11 cellular contexts compared by ENCODE assay signal in the genomic region with DNA sequence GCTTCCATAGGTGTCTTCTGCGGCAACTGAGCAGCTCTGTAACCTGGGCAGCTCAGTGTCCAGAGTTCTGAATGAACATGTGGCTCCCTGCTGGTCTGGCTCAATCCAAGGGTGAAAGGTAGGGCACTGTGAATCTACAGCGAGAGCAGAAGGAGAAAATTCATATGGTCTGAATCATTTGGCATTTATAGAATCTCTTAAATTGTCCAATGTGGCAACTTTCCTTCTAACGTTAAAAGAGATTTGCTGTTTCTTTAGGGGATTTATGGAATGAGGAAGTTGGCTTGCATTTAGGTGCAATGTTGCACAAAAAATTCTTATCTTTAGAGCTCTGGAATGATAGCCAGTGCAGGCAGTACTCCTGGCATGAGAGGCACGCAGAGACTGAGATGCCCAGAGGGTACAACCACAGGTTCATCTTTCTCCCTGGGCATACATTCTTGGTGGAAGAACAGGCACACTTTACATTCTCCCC. TPM values are rescaled to one million over a fixed set of nuclear protein-coding genes. Genes with fewer than 3 reads are reported as not detected.
A peak's percentile ranks its signal among the peaks of the same experiment; 100 is the strongest.
DNase-seq lines count a peak whose midpoint lies in the region; ATAC-seq, FAIRE-seq and TF ChIP-seq lines count a peak whose summit lies in the region.
"Had no signal": no experiment of that assay in that cellular context is flagged by ENCODE, and none has a peak within 500 bp of the region (broad histone marks: within the 10 kb centered on the region; RNA-seq: fewer than 3 reads in every experiment).

No MANE protein-coding gene starts in this region.

- H3K36me3 ChIP-seq in K562 (ENCODE audit: control insufficient read depth, insufficient read depth, low read length) (peaks cover 24% of the 10 kb centered on the region; the same call in 2 of the 3 replicates), BE2C (peaks cover 41% of the 10 kb centered on the region)

- in situ Hi-C loops in K562 (cut with MboI), result no loop called here

- H3K9me3 ChIP-seq in K562 (replicated peaks; ENCODE audit: control insufficient read depth, insufficient read depth, low read depth, low read length) (no peaks in the 10 kb centered on the region), BE2C (no peaks in the 10 kb centered on the region; the same call in 1 of the 2 replicates)

- H3K4me1 ChIP-seq in K562 (replicated peaks in 1 of 2; ENCODE audit: control insufficient read depth in 2 of 2, insufficient read depth in 2 of 2, low read length in 2 of 2) (peaks cover 3 to 11% of the 10 kb centered on the region in 2 experiments; a peak in 3 of 5 replicates), BE2C (peaks cover 16% of the 10 kb centered on the region)

- H3K4me3 Mint-ChIP-seq in activated T-cell treated with anti-CD3 and anti-CD28 coated beads, Interleukin-2, amount 50 U/mL, for 72 hours, result no peak overlapping the region

- H3K27me3 Mint-ChIP-seq in activated T-cell treated with anti-CD3 and anti-CD28 coated beads, Interleukin-2, amount 50 U/mL, for 72 hours (ENCODE audit: low read depth), result no peaks in the 10 kb centered on the region

- BruUV-seq in K562 (replicated peaks; lab: Mats Ljungman, UMichigan), result no TSS peak

- no peaks in the 10 kb centered on the region for H3K9me3 Mint-ChIP-seq in activated T-cell treated with anti-CD3 and anti-CD28 coated beads, Interleukin-2, amount 50 U/mL, for 72 hours

- H3K9me1 ChIP-seq in K562 (ENCODE audit: control insufficient read depth, insufficient read depth, low read length), result no peaks in the 10 kb centered on the region

- H3K27me3 ChIP-seq in K562 (ENCODE audit: control insufficient read depth in 2 of 2, insufficient read depth in 2 of 2, low read length in 2 of 2) (no peaks in the 10 kb centered on the region), BE2C (no peaks in the 10 kb centered on the region)

- no peak overlapping the region for H2AFZ ChIP-seq in K562 (ENCODE audit: low read depth, low read length)

- no peak overlapping the region for H3K27ac ChIP-seq in K562 (ENCODE audit: extremely low read depth, low read depth, low read length)

- FAIRE-seq in K562 (lab: Jason Lieb, UNC), result no peak

- no peak for TF ChIP-seq CTCF in AG09309 (IDR thresholded peaks at IDR 0.05; ENCODE audit: control insufficient read depth, insufficient read depth, low read depth, low read length, missing control alignments)
- TF ChIP-seq CTCF in K562 (IDR thresholded peaks at IDR 0.05 in 2 of 3, conservative IDR thresholded peaks at IDR 0.05 in 1 of 3; ENCODE audit: insufficient read depth in 2 of 3, low read depth in 1 of 3, low read length in 3 of 3), result no peak
- TF ChIP-seq CTCF in BE2C (IDR thresholded peaks at IDR 0.05; ENCODE audit: low read depth, low read length), result no peak

- H3K4me2 ChIP-seq in K562 (ENCODE audit: insufficient read depth, low read length), result no peak overlapping the region

- H3K27ac Mint-ChIP-seq in activated T-cell treated with anti-CD3 and anti-CD28 coated beads, Interleukin-2, amount 50 U/mL, for 72 hours, result no peak overlapping the region

- CTCF ChIA-PET in K562 (lab: Yijun Ruan, JAX; ENCODE audit: low intra/inter-chr PET ratio), result no interaction called here

- no peak for TF ChIP-seq POLR2A in K562 (conservative IDR thresholded peaks at IDR 0.05)

- TF ChIP-seq EP300 in K562 (IDR thresholded peaks at IDR 0.05; ENCODE audit: low read length), result no peak

- peaks cover 10% of the 10 kb centered on the region for H4K20me1 ChIP-seq in K562 (replicated peaks; ENCODE audit: control insufficient read depth, insufficient read depth, low read length)

- peaks cover 12% of the 10 kb centered on the region for H3K79me2 ChIP-seq in K562 (ENCODE audit: control insufficient read depth, insufficient read depth, low read length)

- H3K4me1 Mint-ChIP-seq in activated T-cell treated with anti-CD3 and anti-CD28 coated beads, Interleukin-2, amount 50 U/mL, for 72 hours (ENCODE audit: low read depth), result peaks cover 26% of the 10 kb centered on the region

- peaks cover 4 to 16% of the 10 kb centered on the region in 2 donors for H3K36me3 Mint-ChIP-seq in activated T-cell treated with anti-CD3 and anti-CD28 coated beads, Interleukin-2, amount 50 U/mL, for 72 hours (ENCODE audit: insufficient read depth in 2 of 2)

- TF ChIP-seq RAD21 in K562 (CRISPR knock-in tag; conservative IDR thresholded peaks at IDR 0.05 in 1 of 2, IDR thresholded peaks at IDR 0.05 in 1 of 2), result no peak

- WGBS in K562 (ENCODE audit: insufficient coverage, low coverage, missing lambda C conversion rate), result 48% methylated on average over 4 of the region's 4 CpGs

- ATAC-seq in K562 (no peak), left lobe of liver (peak; percentile 96), GM21423 (IDR thresholded peaks at IDR 0.05; ENCODE audit: unreplicated experiment) (no peak)
- no peak for ATAC-seq in activated T-cell treated with anti-CD3 and anti-CD28 coated beads, Interleukin-2, amount 50 U/mL, for 72 hours (replicated peaks in 1 of 2)

- POLR2A ChIA-PET in K562 (lab: Yijun Ruan, JAX), result interaction anchor here (0.6 kb wide), 1 partner anchor 206 kb away, joined by 3 read pairs; no protein-coding TSS in a partner anchor

- DNase-seq in AG09309 (ENCODE audit: low read depth), result peak; percentile 78
- peak; percentile 23 to 33 for DNase-seq in Kasumi-1 (lab: John Stamatoyannopoulos, UW)
- DNase-seq in K562 (ENCODE audit: extremely low read depth in 1 of 4, low spot score in 3 of 4), result no peak
- DNase-seq in left lobe of liver (ENCODE audit: low spot score), result peak; percentile 60
- no peak for DNase-seq in BE2C
- no peak for DNase-seq in activated T-cell treated with anti-CD3 and anti-CD28 coated beads, Interleukin-2, amount 50 U/mL, for 72 hours
- DNase-seq in inferior parietal cortex (ENCODE audit: extremely low spot score), result no peak
- DNase-seq: activated CD4-positive, CD25-positive, alpha-beta regulatory T cell; DND-41; NCI-H1105 had no signal

- H3K4me3 ChIP-seq in AG09309 (ENCODE audit: control insufficient read depth, low read depth, low read length) (no peak overlapping the region), K562 (no peak overlapping the region), BE2C (ENCODE audit: low read depth, low read length) (no peak overlapping the region)

- H3K9ac ChIP-seq in K562 (ENCODE audit: insufficient read depth in 1 of 2, low read depth in 2 of 2, low read length in 2 of 2), result no peak overlapping the region

- intact Hi-C loops in K562 (cut with micrococcal nuclease), result no loop called here

TF ChIP-seq in K562, 482 proteins besides CTCF, POLR2A, EP300 and RAD21:
- TF ChIP-seq, protein P1, sequence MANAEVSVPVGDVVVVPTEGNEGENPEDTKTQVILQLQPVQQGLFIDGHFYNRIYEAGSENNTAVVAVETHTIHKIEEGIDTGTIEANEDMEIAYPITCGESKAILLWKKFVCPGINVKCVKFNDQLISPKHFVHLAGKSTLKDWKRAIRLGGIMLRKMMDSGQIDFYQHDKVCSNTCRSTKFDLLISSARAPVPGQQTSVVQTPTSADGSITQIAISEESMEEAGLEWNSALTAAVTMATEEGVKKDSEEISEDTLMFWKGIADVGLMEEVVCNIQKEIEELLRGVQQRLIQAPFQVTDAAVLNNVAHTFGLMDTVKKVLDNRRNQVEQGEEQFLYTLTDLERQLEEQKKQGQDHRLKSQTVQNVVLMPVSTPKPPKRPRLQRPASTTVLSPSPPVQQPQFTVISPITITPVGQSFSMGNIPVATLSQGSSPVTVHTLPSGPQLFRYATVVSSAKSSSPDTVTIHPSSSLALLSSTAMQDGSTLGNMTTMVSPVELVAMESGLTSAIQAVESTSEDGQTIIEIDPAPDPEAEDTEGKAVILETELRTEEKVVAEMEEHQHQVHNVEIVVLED (CRISPR knock-in tag; IDR thresholded peaks at IDR 0.05), result no peak
- 0 out of 2 replicates have a peak, but pooled peaks have one; percentile 36 for TF ChIP-seq SPI1 (IDR thresholded peaks at IDR 0.05; ENCODE audit: borderline replicate concordance, low read depth, low read length)
TF ChIP-seq in K562: peak in this region for 1.

RNA-seq across cellular contexts. Expression of a gene that starts 17.0 kb away (rescaled TPM):
- total RNA-seq in K562 (2011; cell fraction: chromatin; rRNA removed; ENCODE audit: low replicate concordance), result 53.4 and 83.4 TPM in 2 replicates
- 26.8 and 40.0 TPM in 2 replicates for total RNA-seq in K562 (2011; cell fraction: nucleolus; rRNA removed)
- 36.8 and 43.4 TPM in 2 replicates for total RNA-seq in K562 (2011; cell fraction: nucleoplasm; rRNA removed)
- 16.6 and 21.7 TPM in 2 replicates for total RNA-seq in K562 (2014; rRNA removed)
- total RNA-seq in K562 (2014; rRNA removed; fragmentation: Illumina TruSeq; extraction: Trizol), result 32.2 and 35.3 TPM in 2 replicates
- total RNA-seq in K562 (2015; rRNA removed; fragmentation: Illumina TruSeq; extraction: Trizol), result 26.6 and 33.6 TPM in 2 replicates
- 66.7 and 72.9 TPM in 2 replicates for total RNA-seq in K562 (2021)
- 165 and 190 TPM in 2 replicates for polyA plus RNA-seq in K562 (2011; rRNA removed)
- polyA plus RNA-seq in K562 (2011; cell fraction: cytosol; rRNA removed), result 21.2 and 70.6 TPM in 2 replicates
- polyA plus RNA-seq in K562 (2011; cell fraction: nucleus; rRNA removed), result 27.9 and 39.6 TPM in 2 replicates
- polyA plus RNA-seq in K562 (2012), result 62.7 and 69.3 TPM in 2 replicates
- 88.2 and 109 TPM in 2 replicates for polyA plus RNA-seq in K562 (2014; fragmentation: Illumina TruSeq; extraction: Trizol)
- polyA plus RNA-seq in K562 (2014; fragmentation: Nextera tagmentation; extraction: Ambion mirVana), result 10 to 100 TPM; 11.5 to 16.4 TPM
- 38.9 and 60.4 TPM in 2 replicates for polyA plus RNA-seq in K562 (2014; rRNA removed)
- polyA minus RNA-seq in K562 (2011; rRNA and poly(A)+ RNA removed), result 209 and 220 TPM in 2 replicates
- 51.2 and 64.3 TPM in 2 replicates for polyA minus RNA-seq in K562 (2011; cell fraction: cytosol; rRNA and poly(A)+ RNA removed)
- 21.4 and 35.2 TPM in 2 replicates for polyA minus RNA-seq in K562 (2011; cell fraction: nucleus; rRNA and poly(A)+ RNA removed)
- 71.7 TPM for total RNA-seq in left lobe of liver
- polyA plus RNA-seq in BE2C (2012; ENCODE audit: insufficient read depth, insufficient read length, low read depth), result 126 TPM
- 10 to 100 TPM; 88.7 to 93.9 TPM for total RNA-seq in activated T-cell treated with anti-CD3 and anti-CD28 coated beads, Interleukin-2, amount 50 U/mL, for 72 hours

Comparison
In these comparisons a context has a peak if more than half of its experiments do, and no peak if none do; other contexts are left out.
1. DNase-seq: peak in AG09309 (single experiment), Kasumi-1 (2 of 2) and left lobe of liver (single experiment); none in K562 (0 of 4), BE2C (single experiment), activated T-cell treated with anti-CD3 and anti-CD28 coated beads, Interleukin-2, amount 50 U/mL, for 72 hours (0 of 2) and inferior parietal cortex (single experiment).